ENCODE assay signal across 19 cellular contexts in genomic region chr12:65500121-65500846, GRCh38.
A peak's percentile ranks its signal among the peaks of the same experiment; 100 is the strongest.
DNase-seq lines count a peak whose midpoint lies in the region; ATAC-seq and TF ChIP-seq lines count a peak whose summit lies in the region.
"Had no signal": no experiment of that assay in that cellular context is flagged by ENCODE, and none has a peak within 500 bp of the region (broad histone marks: within the 10 kb centered on the region; RNA-seq: fewer than 3 reads in every experiment).

No MANE protein-coding gene starts in this region.

- H2BK120ac ChIP-seq in mesendoderm (ENCODE audit: low read depth, low read length) = no peak overlapping the region

- H3K79me2 ChIP-seq in PC-3 (ENCODE audit: low read length) (no peaks in the 10 kb centered on the region), mesendoderm (ENCODE audit: control insufficient read depth, insufficient read depth, low read length) (no peaks in the 10 kb centered on the region)

- no peak overlapping the region for H2BK5ac ChIP-seq in mesendoderm (ENCODE audit: low read length)

- no peak overlapping the region for H2AK5ac ChIP-seq in mesendoderm (ENCODE audit: low read length)

- intact Hi-C loops in PC-3 (cut with micrococcal nuclease) (no loop called here), Caco-2 (cut with micrococcal nuclease; ENCODE audit: unreplicated experiment) (no loop called here)

- no peaks in the 10 kb centered on the region for H3K36me3 ChIP-seq in PC-3 (ENCODE audit: low read depth, low read length)
- H3K36me3 ChIP-seq in mesendoderm (ENCODE audit: control insufficient read depth, insufficient read depth, low read length) = no peaks in the 10 kb centered on the region
- no peaks in the 10 kb centered on the region for H3K36me3 ChIP-seq in Caco-2 (ENCODE audit: control insufficient read depth, insufficient read depth, low read length)
- H3K36me3 ChIP-seq: BE2C, sigmoid colon, upper lobe of right lung had no signal

- no peak overlapping the region for H4K8ac ChIP-seq in mesendoderm (ENCODE audit: low read depth, low read length)

- no peaks in the 10 kb centered on the region for H3F3A ChIP-seq in PC-3 (ENCODE audit: low read length, unreplicated experiment)

- TF ChIP-seq CTCF in PC-3 (conservative IDR thresholded peaks at IDR 0.05; ENCODE audit: low read depth, low read length) (no peak), nephron (IDR thresholded peaks at IDR 0.05; ENCODE audit: unreplicated experiment in 3 of 3) (no peak), Caco-2 (IDR thresholded peaks at IDR 0.05; ENCODE audit: insufficient read depth in 1 of 2, low read depth in 1 of 2, low read length in 1 of 2, severe bottlenecking in 1 of 2, unreplicated experiment in 1 of 2) (no peak)

- no TSS peak for BruUV-seq in PC-3 (replicated peaks; lab: Mats Ljungman, UMichigan)
- BruUV-seq in Caco-2 (replicated peaks; lab: Mats Ljungman, UMichigan) = no TSS peak

- CTCF ChIA-PET in PC-3 (lab: Charles Lee) = no interaction called here
- CTCF ChIA-PET in Caco-2 (lab: Charles Lee) = no interaction called here

- H3K27me3 Mint-ChIP-seq in nephron (ENCODE audit: low read depth) (peaks cover 9% of the 10 kb centered on the region), Caco-2 (ENCODE audit: insufficient read depth, unreplicated experiment) (no peaks in the 10 kb centered on the region)
- H3K27me3 Mint-ChIP-seq: activated CD4-positive, alpha-beta T cell treated with anti-CD3 and anti-CD28 coated beads, Interleukin-2, amount 10 ng/mL, durations not matched to agents 7 days and 5 days had no signal

- POLR2A ChIA-PET in PC-3 (lab: Charles Lee; ENCODE audit: unreplicated experiment) = no interaction called here
- POLR2A ChIA-PET in Caco-2 (lab: Charles Lee) = no interaction called here

- H3K4me3 Mint-ChIP-seq in nephron = no peak overlapping the region
- no peak overlapping the region for H3K4me3 Mint-ChIP-seq in Caco-2 (ENCODE audit: unreplicated experiment)
- H3K4me3 Mint-ChIP-seq: activated CD4-positive, alpha-beta T cell treated with anti-CD3 and anti-CD28 coated beads, Interleukin-2, amount 10 ng/mL, durations not matched to agents 7 days and 5 days; naive thymus-derived CD8-positive, alpha-beta T cell; stimulated activated memory B cell treated with anti-CD40 and anti-IgM and Interleukin-4, amounts not matched to agents 10 μg/mL and 1 μg/mL and 100 μg/mL, for 72 hours had no signal

- no CpG with 5 or more reads among the region's 7 CpGs for WGBS in mesendoderm (ENCODE audit: extremely low coverage, insufficient coverage, low lambda C conversion rate)

- DNase-seq in ELR (ENCODE audit: low read depth) = peak; percentile 86
- peak; percentile 59 for DNase-seq in PC-3
- peak; percentile 31 for DNase-seq in dedifferentiated amniotic fluid mesenchymal stem cell (ENCODE audit: extremely low spot score)
- DNase-seq in mesendoderm = no peak
- no peak for DNase-seq in GDM1 (lab: John Stamatoyannopoulos, UW)
- no peak for DNase-seq in activated CD8-positive, alpha-beta memory T cell treated with anti-CD3 and anti-CD28 coated beads, Interleukin-2, amount 50 U/mL, for 4 hours
- DNase-seq in Caco-2 = no peak
- DNase-seq: activated CD4-positive, alpha-beta T cell treated with anti-CD3 and anti-CD28 coated beads, Interleukin-2, amount 10 ng/mL, durations not matched to agents 7 days and 5 days; BE2C; effector CD4-positive, alpha-beta T cell; naive thymus-derived CD8-positive, alpha-beta T cell; NCI-H1417; NCI-H446; PC-9; T-helper 2 cell; upper lobe of right lung had no signal

- H3K4me3 ChIP-seq in PC-3 (ENCODE audit: low read length) (no peak overlapping the region), mesendoderm (ENCODE audit: low read length) (no peak overlapping the region), Caco-2 (ENCODE audit: low read depth, low read length) (no peak overlapping the region)
- H3K4me3 ChIP-seq: PC-9, sigmoid colon, upper lobe of right lung had no signal

- no peaks in the 10 kb centered on the region for H3K9me3 ChIP-seq in PC-3 (ENCODE audit: low read length)
- no peaks in the 10 kb centered on the region for H3K9me3 ChIP-seq in Caco-2
- H3K9me3 ChIP-seq: BE2C, sigmoid colon, upper lobe of right lung had no signal

- no peak overlapping the region for H3K56ac ChIP-seq in mesendoderm (ENCODE audit: low read length)

- H3K9me2 ChIP-seq in PC-3 (replicated peaks; ENCODE audit: low read length) = no peaks in the 10 kb centered on the region

- H3K27ac ChIP-seq in PC-3 (ENCODE audit: low read length) = no peak overlapping the region
- no peak overlapping the region for H3K27ac ChIP-seq in mesendoderm (ENCODE audit: low read depth, low read length)
- H3K27ac ChIP-seq: PC-9, sigmoid colon, upper lobe of right lung had no signal

- H3K27me3 ChIP-seq in PC-3 (ENCODE audit: low read length) (no peaks in the 10 kb centered on the region), mesendoderm (ENCODE audit: insufficient read depth, low read length, poor library complexity) (no peaks in the 10 kb centered on the region), Caco-2 (replicated peaks; ENCODE audit: control insufficient read depth, insufficient read depth, low read length) (no peaks in the 10 kb centered on the region)
- H3K27me3 ChIP-seq: BE2C, sigmoid colon, upper lobe of right lung had no signal

- H4K20me1 ChIP-seq in PC-3 (ENCODE audit: low read length) = no peaks in the 10 kb centered on the region

- H3K23ac ChIP-seq in mesendoderm (ENCODE audit: low read length) = no peak overlapping the region

- H4K5ac ChIP-seq in mesendoderm (ENCODE audit: low read length) = no peak overlapping the region

- H2BK15ac ChIP-seq in mesendoderm (replicated peaks; ENCODE audit: low read depth) = no peak overlapping the region

- H3K4me1 ChIP-seq in PC-3 (ENCODE audit: insufficient read depth, low read length) = peaks cover 24% of the 10 kb centered on the region
- H3K4me1 ChIP-seq in mesendoderm (ENCODE audit: control insufficient read depth, low read depth, low read length) = peaks cover 5% of the 10 kb centered on the region
- H3K4me1 ChIP-seq in Caco-2 = no peaks in the 10 kb centered on the region
- H3K4me1 ChIP-seq: BE2C had no signal

- H3K4me1 Mint-ChIP-seq in nephron = peaks cover 61% of the 10 kb centered on the region
- H3K4me1 Mint-ChIP-seq in Caco-2 (ENCODE audit: low read depth, unreplicated experiment) = no peaks in the 10 kb centered on the region
- H3K4me1 Mint-ChIP-seq: activated CD4-positive, alpha-beta T cell treated with anti-CD3 and anti-CD28 coated beads, Interleukin-2, amount 10 ng/mL, durations not matched to agents 7 days and 5 days; naive thymus-derived CD8-positive, alpha-beta T cell; stimulated activated memory B cell treated with anti-CD40 and anti-IgM and Interleukin-4, amounts not matched to agents 10 μg/mL and 1 μg/mL and 100 μg/mL, for 72 hours had no signal

- no peak overlapping the region for H3K4ac ChIP-seq in mesendoderm (ENCODE audit: low read depth, low read length)

- no peak overlapping the region for H2AFZ ChIP-seq in PC-3 (ENCODE audit: low read length)
- H2AFZ ChIP-seq: PC-9 had no signal

- H3K9ac ChIP-seq in PC-3 (ENCODE audit: low read length) = no peak overlapping the region
- no peak overlapping the region for H3K9ac ChIP-seq in mesendoderm (ENCODE audit: low read length)

- ATAC-seq in PC-3 = no peak; the same call in 1 of the 2 replicates
- ATAC-seq: naive thymus-derived CD8-positive, alpha-beta T cell; stimulated activated memory B cell treated with anti-CD40 and anti-IgM and Interleukin-4, amounts not matched to agents 10 μg/mL and 1 μg/mL and 100 μg/mL, for 72 hours had no signal

- H3K79me1 ChIP-seq in mesendoderm (ENCODE audit: low read length) = no peaks in the 10 kb centered on the region

- no peak overlapping the region for H3K18ac ChIP-seq in mesendoderm (ENCODE audit: low read length)

- H3K4me2 ChIP-seq in PC-3 (ENCODE audit: low read length) (peak overlapping the region; percentile 5; the same call in 1 of the 2 replicates), mesendoderm (ENCODE audit: low read length) (no peak overlapping the region)
- H3K4me2 ChIP-seq: PC-9 had no signal

- H3K27ac Mint-ChIP-seq in nephron (peak overlapping the region; percentile 18 to 66 (median 47)), Caco-2 (ENCODE audit: unreplicated experiment) (no peak overlapping the region)
- H3K27ac Mint-ChIP-seq: activated CD4-positive, alpha-beta T cell treated with anti-CD3 and anti-CD28 coated beads, Interleukin-2, amount 10 ng/mL, durations not matched to agents 7 days and 5 days; naive thymus-derived CD8-positive, alpha-beta T cell; stimulated activated memory B cell treated with anti-CD40 and anti-IgM and Interleukin-4, amounts not matched to agents 10 μg/mL and 1 μg/mL and 100 μg/mL, for 72 hours had no signal

- H3K9me3 Mint-ChIP-seq in nephron (no peaks in the 10 kb centered on the region), Caco-2 (ENCODE audit: unreplicated experiment) (no peaks in the 10 kb centered on the region)
- H3K9me3 Mint-ChIP-seq: activated CD4-positive, alpha-beta T cell treated with anti-CD3 and anti-CD28 coated beads, Interleukin-2, amount 10 ng/mL, durations not matched to agents 7 days and 5 days; stimulated activated memory B cell treated with anti-CD40 and anti-IgM and Interleukin-4, amounts not matched to agents 10 μg/mL and 1 μg/mL and 100 μg/mL, for 72 hours had no signal

- H3K36me3 Mint-ChIP-seq in nephron (ENCODE audit: low read depth) = no peaks in the 10 kb centered on the region
- H3K36me3 Mint-ChIP-seq in Caco-2 (ENCODE audit: insufficient read depth, unreplicated experiment) = no peaks in the 10 kb centered on the region
- H3K36me3 Mint-ChIP-seq: naive thymus-derived CD8-positive, alpha-beta T cell; stimulated activated memory B cell treated with anti-CD40 and anti-IgM and Interleukin-4, amounts not matched to agents 10 μg/mL and 1 μg/mL and 100 μg/mL, for 72 hours had no signal

Comparison
In these comparisons a context has a peak if more than half of its experiments do, and no peak if none do; other contexts are left out.
1. DNase-seq: peak in ELR (single experiment), PC-3 (single experiment) and dedifferentiated amniotic fluid mesenchymal stem cell (single experiment); none in mesendoderm (single experiment), GDM1 (single experiment), activated CD8-positive, alpha-beta memory T cell treated with anti-CD3 and anti-CD28 coated beads, Interleukin-2, amount 50 U/mL, for 4 hours (single experiment) and Caco-2 (0 of 2).